Comparison of ENCODE assay signal across 17 cellular contexts in genomic region chr7:143436539-143436938, GRCh38. TPM values are rescaled to one million over a fixed set of nuclear protein-coding genes. Genes with fewer than 3 reads are reported as not detected.
DNase-seq lines count a peak whose midpoint lies in the region; ATAC-seq and TF ChIP-seq lines count a peak whose summit lies in the region.
"Had no signal": no experiment of that assay in that cellular context is flagged by ENCODE, and none has a peak within 500 bp of the region (broad histone marks: within the 10 kb centered on the region; RNA-seq: fewer than 3 reads in every experiment).

No MANE protein-coding gene starts in this region.

- H3K9ac ChIP-seq in colonic mucosa (ENCODE audit: low read depth in 2 of 2, low read length in 2 of 2) = no peak overlapping the region

- no peaks in the 10 kb centered on the region for H3K27me3 ChIP-seq in right lobe of liver
- no peaks in the 10 kb centered on the region for H3K27me3 ChIP-seq in colonic mucosa

- 33% methylated on average over 1 of the region's 1 CpG for WGBS in right lobe of liver (ENCODE audit: insufficient coverage, low coverage, low lambda C conversion rate, missing lambda C conversion rate)

- DNase-seq in right lobe of liver (no peak), NCI-H2029 treated with DMSO at 0.1 percent for 48 hours (lab: John Stamatoyannopoulos, UW) (no peak), activated gamma-delta T cell (lab: John Stamatoyannopoulos, UW) (no peak), colonic mucosa (no peak)
- DNase-seq in effector memory CD8-positive, alpha-beta T cell = no peak
- DNase-seq: CD4-positive, alpha-beta T cell; HCEC 1CT; Kasumi-1; NCI-H2171 treated with DMSO at 0.1 percent for 48 hours; stimulated activated CD4-positive, alpha-beta T cell treated with anti-CD3 and anti-CD28 coated beads, Interleukin-1b, Interleukin-23, amount 100 ng/mL, for 48 hours; stimulated activated naive B cell treated with anti-CD40 and anti-IgM and Interleukin-4, amounts not matched to agents 10 μg/mL and 1 μg/mL and 100 μg/mL, for 72 hours had no signal

- intact Hi-C loops in right lobe of liver (cut with DNase I) = no loop called here
- intact Hi-C loops in colonic mucosa (cut with DNase I) = no loop called here

- peak overlapping the region in 2 of 3 donors; percentile 52 to 60 for H3K27ac ChIP-seq in right lobe of liver
- H3K27ac ChIP-seq in colonic mucosa = no peak overlapping the region

- TF ChIP-seq CTCF in right lobe of liver (IDR thresholded peaks at IDR 0.05) = no peak
- no peak for TF ChIP-seq CTCF in colonic mucosa (IDR thresholded peaks at IDR 0.05)

- H3K4me1 ChIP-seq in right lobe of liver = peaks cover 0 to 35% (median 18%) of the 10 kb centered on the region in 4 donors
- H3K4me1 ChIP-seq in colonic mucosa = no peaks in the 10 kb centered on the region

- peak; percentile 88 for ATAC-seq in GM19395 (IDR thresholded peaks at IDR 0.05; ENCODE audit: unreplicated experiment)
- ATAC-seq in HG02642 (IDR thresholded peaks at IDR 0.05; ENCODE audit: poor library complexity, unreplicated experiment) = peak; percentile 84
- peak; percentile 99 for ATAC-seq in HG03354 (IDR thresholded peaks at IDR 0.05; ENCODE audit: poor library complexity, severe bottlenecking, unreplicated experiment)
- ATAC-seq in right lobe of liver = peak; percentile 77 to 84 (median 80)
- no peak for ATAC-seq in effector memory CD8-positive, alpha-beta T cell (replicated peaks)

- TF ChIP-seq POLR2A in right lobe of liver (IDR thresholded peaks at IDR 0.05) = no peak

- H3K27me3 Mint-ChIP-seq in effector memory CD8-positive, alpha-beta T cell = peaks cover 23 to 35% of the 10 kb centered on the region in 2 donors
- H3K27me3 Mint-ChIP-seq: brain; CD4-positive, alpha-beta T cell had no signal

- H3K36me3 ChIP-seq in right lobe of liver (no peaks in the 10 kb centered on the region), colonic mucosa (no peaks in the 10 kb centered on the region)

- peaks cover 0 to 3% of the 10 kb centered on the region in 2 donors for H3K4me1 Mint-ChIP-seq in effector memory CD8-positive, alpha-beta T cell (ENCODE audit: low read depth in 2 of 2)

- no peak overlapping the region for H3K4me3 Mint-ChIP-seq in effector memory CD8-positive, alpha-beta T cell
- H3K4me3 Mint-ChIP-seq: brain; CD4-positive, alpha-beta T cell; stimulated activated naive B cell treated with anti-CD40 and anti-IgM and Interleukin-4, amounts not matched to agents 10 μg/mL and 1 μg/mL and 100 μg/mL, for 72 hours had no signal

- H3K9me3 ChIP-seq in right lobe of liver (no peaks in the 10 kb centered on the region), colonic mucosa (no peaks in the 10 kb centered on the region)

- no peak overlapping the region for H3K27ac Mint-ChIP-seq in effector memory CD8-positive, alpha-beta T cell
- H3K27ac Mint-ChIP-seq: CD4-positive, alpha-beta T cell; stimulated activated naive B cell treated with anti-CD40 and anti-IgM and Interleukin-4, amounts not matched to agents 10 μg/mL and 1 μg/mL and 100 μg/mL, for 72 hours had no signal

- H3K36me3 Mint-ChIP-seq in effector memory CD8-positive, alpha-beta T cell (ENCODE audit: insufficient read depth) = no peaks in the 10 kb centered on the region
- H3K36me3 Mint-ChIP-seq: brain; stimulated activated naive B cell treated with anti-CD40 and anti-IgM and Interleukin-4, amounts not matched to agents 10 μg/mL and 1 μg/mL and 100 μg/mL, for 72 hours had no signal

- H3K9me3 Mint-ChIP-seq in effector memory CD8-positive, alpha-beta T cell = no peaks in the 10 kb centered on the region
- H3K9me3 Mint-ChIP-seq: brain; CD4-positive, alpha-beta T cell; stimulated activated naive B cell treated with anti-CD40 and anti-IgM and Interleukin-4, amounts not matched to agents 10 μg/mL and 1 μg/mL and 100 μg/mL, for 72 hours had no signal

- H3K4me3 ChIP-seq in right lobe of liver (no peak overlapping the region), colonic mucosa (no peak overlapping the region)
- H3K4me3 ChIP-seq: lung had no signal

RNA-seq across cellular contexts. Expression of gene TAS2R60, which starts 6.7 kb away (rescaled TPM):
- total RNA-seq in right lobe of liver (under 1 TPM in 1 of 6 experiments, not detected in 5; 0.35 TPM), colonic mucosa (not detected)
- total RNA-seq: osteocyte had no signal

RNA-seq across cellular contexts. Expression of gene EPHA1, which starts 27.9 kb away (rescaled TPM):
- total RNA-seq in right lobe of liver (10 to 100 TPM; 12.6 to 41.3 (median 16.5) TPM), colonic mucosa (10 to 100 TPM; 16.0 to 18.4 TPM)
- total RNA-seq: osteocyte had no signal

RNA-seq across cellular contexts. Expression of gene TAS2R41, which starts 41.1 kb away (rescaled TPM):
- total RNA-seq in right lobe of liver (not detected), colonic mucosa (not detected)
- total RNA-seq: osteocyte had no signal

RNA-seq across cellular contexts. Expression of gene ZYX, which starts 55.4 kb away (rescaled TPM):
- total RNA-seq in right lobe of liver = 100 to 1,000 TPM in 1 of 6 experiments, 10 to 100 TPM in 5; 29.7 to 129 (median 43.6) TPM
- total RNA-seq in colonic mucosa = 100 to 1,000 TPM in 1 of 2 donors, 10 to 100 TPM in 1; 54.9 to 110 TPM
